8 cellular contexts compared by ENCODE assay signal in the genomic region with DNA sequence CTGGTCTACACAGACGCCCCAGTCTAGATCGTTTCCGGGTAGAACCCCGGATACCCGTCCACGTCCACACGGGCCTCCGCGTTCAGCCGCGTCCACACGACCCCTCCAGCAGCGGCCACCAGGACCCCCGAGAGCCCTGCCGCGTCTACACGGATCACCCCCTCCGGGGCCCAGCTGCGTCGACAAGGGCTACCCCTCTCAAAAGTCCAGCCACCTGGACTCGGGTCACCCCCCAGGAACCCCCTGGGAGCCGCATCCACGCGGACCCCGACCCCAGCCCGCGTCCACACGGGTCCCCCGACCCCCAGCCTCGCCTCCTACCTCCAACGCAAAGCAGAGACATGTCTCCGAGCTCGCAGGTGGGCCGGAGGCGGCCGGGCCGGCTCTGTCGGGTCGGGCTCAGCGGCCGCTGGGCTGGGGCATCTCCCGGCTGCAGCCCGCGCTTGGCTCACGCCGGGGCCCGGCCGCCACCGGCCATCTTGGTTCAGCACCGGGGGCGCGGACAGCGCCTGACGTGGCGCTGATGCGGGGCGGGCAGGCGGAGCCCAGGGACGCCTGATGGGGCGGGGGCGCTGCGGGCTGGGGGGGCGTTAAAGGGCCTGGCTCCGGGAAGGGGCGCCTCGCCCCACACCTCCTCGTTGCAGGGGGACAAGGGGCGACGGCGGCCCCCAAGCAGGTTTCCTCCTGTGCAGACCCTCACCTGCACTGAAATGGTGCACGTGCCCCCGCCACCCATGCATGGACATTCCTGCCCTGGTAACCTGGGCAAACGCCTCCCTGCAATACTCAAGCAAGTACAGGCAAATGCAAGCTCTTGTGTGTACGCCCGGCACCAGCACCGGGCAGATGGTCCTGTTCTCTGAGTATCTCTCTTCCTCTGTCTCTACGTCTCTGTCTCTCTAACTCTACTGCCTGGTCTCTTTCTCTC. TPM values are rescaled to one million over a fixed set of nuclear protein-coding genes. Genes with fewer than 3 reads are reported as not detected.
DNase-seq lines count a peak whose midpoint lies in the region; ATAC-seq and TF ChIP-seq lines count a peak whose summit lies in the region.

A gene (minus strand): TSS at position 498 of the 928 bp plus-strand sequence. CDS start 155 bp downstream, at position 343.

- peak within 1 kb of the TSS; percentile 6 to 74 for H3K4me3 Mint-ChIP-seq in activated T-cell treated with anti-CD3 and anti-CD28 coated beads, Interleukin-2, amount 50 U/mL, for 72 hours

- no peaks in the 10 kb centered on the region for H3K36me3 ChIP-seq in osteoblast (ENCODE audit: insufficient read depth, low read length)

- no peak within 1 kb of the TSS for H3K27ac Mint-ChIP-seq in activated T-cell treated with anti-CD3 and anti-CD28 coated beads, Interleukin-2, amount 50 U/mL, for 72 hours

- H3K4me2 ChIP-seq in osteoblast (ENCODE audit: insufficient read depth, low read length), result no peak within 1 kb of the TSS

- no peaks in the 10 kb centered on the region for H3K9me3 ChIP-seq in osteoblast (ENCODE audit: low read depth, low read length)

- H3K27me3 Mint-ChIP-seq in activated T-cell treated with anti-CD3 and anti-CD28 coated beads, Interleukin-2, amount 50 U/mL, for 72 hours (ENCODE audit: low read depth), result peaks cover 59% of the 10 kb centered on the region

- TF ChIP-seq CTCF in fibroblast of the aortic adventitia (IDR thresholded peaks at IDR 0.05; ENCODE audit: insufficient read depth, low read length), result no peak
- no peak for TF ChIP-seq CTCF in osteoblast (IDR thresholded peaks at IDR 0.05; ENCODE audit: extremely low read depth, low read depth, low read length)

- peak; percentile 69 to 77 for ATAC-seq in activated T-cell treated with anti-CD3 and anti-CD28 coated beads, Interleukin-2, amount 50 U/mL, for 72 hours (replicated peaks in 1 of 2)
- ATAC-seq in HG02759 (IDR thresholded peaks at IDR 0.05; ENCODE audit: unreplicated experiment), result no peak
- no peak for ATAC-seq in GM18498 (IDR thresholded peaks at IDR 0.05; ENCODE audit: unreplicated experiment)

- no peak within 1 kb of the TSS for H2AFZ ChIP-seq in osteoblast (ENCODE audit: low read length)

- H3K79me2 ChIP-seq in osteoblast (ENCODE audit: insufficient read depth, low read length), result no peaks in the 10 kb centered on the region

- H3K36me3 Mint-ChIP-seq in activated T-cell treated with anti-CD3 and anti-CD28 coated beads, Interleukin-2, amount 50 U/mL, for 72 hours (ENCODE audit: insufficient read depth in 2 of 2), result peaks cover 2% of the 10 kb centered on the region in 2 donors

- peaks cover 15% of the 10 kb centered on the region for H3K4me1 Mint-ChIP-seq in activated T-cell treated with anti-CD3 and anti-CD28 coated beads, Interleukin-2, amount 50 U/mL, for 72 hours (ENCODE audit: low read depth)

- H3K9me3 Mint-ChIP-seq in activated T-cell treated with anti-CD3 and anti-CD28 coated beads, Interleukin-2, amount 50 U/mL, for 72 hours, result peaks cover 0 to 2% of the 10 kb centered on the region in 2 donors

- no peaks in the 10 kb centered on the region for H4K20me1 ChIP-seq in osteoblast (ENCODE audit: insufficient read depth, low read length)

- H3K4me3 ChIP-seq in fibroblast of the aortic adventitia (ENCODE audit: low read depth, low read length) (peak within 1 kb of the TSS; percentile 53), osteoblast (ENCODE audit: insufficient read depth, low read length) (no peak within 1 kb of the TSS)

- no peak within 1 kb of the TSS for H3K27ac ChIP-seq in osteoblast (ENCODE audit: low read depth, low read length)

- peaks cover 3% of the 10 kb centered on the region for H3K4me1 ChIP-seq in osteoblast (ENCODE audit: insufficient read depth, low read length)

- H3K27me3 ChIP-seq in osteoblast (ENCODE audit: insufficient read depth, low read length), result peaks cover 26% of the 10 kb centered on the region

- DNase-seq in DMS 273 (lab: John Stamatoyannopoulos, UW; ENCODE audit: unreplicated experiment) (peak; percentile 89), DMS 273 treated with DMSO at 0.1 percent for 48 hours (lab: John Stamatoyannopoulos, UW) (no peak), NCI-H446 treated with DMSO at 0.1 percent for 48 hours (lab: John Stamatoyannopoulos, UW) (peak; percentile 23), fibroblast of the aortic adventitia (ENCODE audit: low read depth) (peak; percentile 35), osteoblast (ENCODE audit: insufficient read length, low spot score, missing footprints) (peak; percentile 97)
- DNase-seq in activated T-cell treated with anti-CD3 and anti-CD28 coated beads, Interleukin-2, amount 50 U/mL, for 72 hours, result peak; percentile 66 to 67

RNA-seq across cellular contexts. Expression of the gene that starts here (rescaled TPM):
- under 1 TPM; 0.31 to 0.32 TPM for total RNA-seq in activated T-cell treated with anti-CD3 and anti-CD28 coated beads, Interleukin-2, amount 50 U/mL, for 72 hours
- total RNA-seq in fibroblast of the aortic adventitia (ENCODE audit: low replicate concordance), result 0.27 and 0.49 TPM in 2 replicates
- under 0.01 TPM in 2 replicates for total RNA-seq in osteoblast

Comparison
In these comparisons a context has a peak if more than half of its experiments do, and no peak if none do; other contexts are left out.
1. Peak in DNase-seq and ATAC-seq in activated T-cell treated with anti-CD3 and anti-CD28 coated beads, Interleukin-2, amount 50 U/mL, for 72 hours; RNA of the gene not detected or under 1 TPM.
2. Peak in DNase-seq and H3K4me3 ChIP-seq in fibroblast of the aortic adventitia; RNA of the gene not detected or under 1 TPM.
3. Peak in DNase-seq in osteoblast; RNA of the gene not detected or under 1 TPM.